20 cellular contexts compared by ENCODE assay signal in the genomic region with DNA sequence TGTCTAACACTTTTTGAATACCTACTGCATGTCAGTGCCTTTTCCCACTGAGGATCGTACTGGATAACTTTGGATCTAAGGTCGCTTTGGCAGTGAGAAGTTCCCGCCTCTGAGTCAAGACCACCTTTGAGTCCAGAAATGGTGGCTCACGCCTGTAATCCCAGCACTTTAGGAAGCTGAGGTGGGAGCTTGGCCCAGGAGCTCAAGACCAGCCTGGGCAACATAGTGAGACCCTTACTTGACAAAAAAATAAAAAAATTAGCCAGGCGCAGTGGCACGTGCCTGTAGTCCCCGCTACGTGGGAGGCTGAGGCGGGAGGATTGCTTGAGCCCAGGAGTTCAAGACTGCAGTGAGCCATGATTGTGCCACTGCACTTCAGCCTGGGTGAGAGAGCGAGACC.
"Had no signal": no experiment of that assay in that cellular context is flagged by ENCODE, and none has a peak within 500 bp of the region (broad histone marks: within the 10 kb centered on the region; RNA-seq: fewer than 3 reads in every experiment).

No MANE protein-coding gene starts in this region.

- H3K27ac ChIP-seq: adrenal gland, ascending aorta, esophagus muscularis mucosa, hepatocyte, left lung, pancreas, psoas muscle, tibial artery had no signal

- H3K27me3 ChIP-seq: adrenal gland, ascending aorta, esophagus muscularis mucosa, hepatocyte, left lung, pancreas, tibial artery had no signal

- H3K9me3 Mint-ChIP-seq: nephron progenitor cell; stimulated activated naive CD8-positive, alpha-beta T cell treated with anti-CD3 and anti-CD28 coated beads, Interleukin-15, amount 100 ng/mL, for 72 hours had no signal

- H3K4me3 ChIP-seq: adrenal gland, ascending aorta, esophagus muscularis mucosa, hepatocyte, left lung, lung, pancreas, psoas muscle, tibial artery had no signal

- H3K9me3 ChIP-seq: adrenal gland, ascending aorta, esophagus muscularis mucosa, left lung, pancreas, psoas muscle, tibial artery had no signal

- H3K27ac Mint-ChIP-seq: activated naive CD8-positive, alpha-beta T cell; nephron progenitor cell had no signal

- ATAC-seq: pancreas; psoas muscle; right cardiac atrium; stimulated activated naive CD8-positive, alpha-beta T cell treated with anti-CD3 and anti-CD28 coated beads, Interleukin-15, amount 100 ng/mL, for 72 hours had no signal

- DNase-seq: activated naive CD4-positive, alpha-beta T cell; activated T-cell treated with anti-CD3 and anti-CD28 coated beads, Interleukin-2, amount 50 U/mL, for 1 hour; adrenal gland; central memory CD4-positive, alpha-beta T cell; effector memory CD4-positive, alpha-beta T cell; glutamatergic neuron; kidney glomerular epithelial cell; left lung; nephron progenitor cell; pancreas; psoas muscle; right cardiac atrium; stimulated activated CD4-positive, alpha-beta T cell treated with anti-CD3 and anti-CD28 coated beads, Interleukin-4, amount 100 ng/mL, for 4 hours; stimulated activated naive CD8-positive, alpha-beta T cell treated with anti-CD3 and anti-CD28 coated beads, Interleukin-15, amount 100 ng/mL, for 72 hours; tibial artery had no signal

- H2AFZ ChIP-seq: hepatocyte had no signal

- H3K36me3 ChIP-seq: adrenal gland, ascending aorta, esophagus muscularis mucosa, left lung, pancreas, tibial artery had no signal

- H3K27me3 Mint-ChIP-seq: activated naive CD8-positive, alpha-beta T cell; stimulated activated naive CD8-positive, alpha-beta T cell treated with anti-CD3 and anti-CD28 coated beads, Interleukin-15, amount 100 ng/mL, for 72 hours had no signal

- H3K4me2 ChIP-seq: hepatocyte had no signal

- H3K4me3 Mint-ChIP-seq: activated naive CD8-positive, alpha-beta T cell; nephron progenitor cell; stimulated activated naive CD8-positive, alpha-beta T cell treated with anti-CD3 and anti-CD28 coated beads, Interleukin-15, amount 100 ng/mL, for 72 hours had no signal

- H3K4me1 ChIP-seq: psoas muscle had no signal
